ENCODE assay signal across 18 cellular contexts in the genomic region with DNA sequence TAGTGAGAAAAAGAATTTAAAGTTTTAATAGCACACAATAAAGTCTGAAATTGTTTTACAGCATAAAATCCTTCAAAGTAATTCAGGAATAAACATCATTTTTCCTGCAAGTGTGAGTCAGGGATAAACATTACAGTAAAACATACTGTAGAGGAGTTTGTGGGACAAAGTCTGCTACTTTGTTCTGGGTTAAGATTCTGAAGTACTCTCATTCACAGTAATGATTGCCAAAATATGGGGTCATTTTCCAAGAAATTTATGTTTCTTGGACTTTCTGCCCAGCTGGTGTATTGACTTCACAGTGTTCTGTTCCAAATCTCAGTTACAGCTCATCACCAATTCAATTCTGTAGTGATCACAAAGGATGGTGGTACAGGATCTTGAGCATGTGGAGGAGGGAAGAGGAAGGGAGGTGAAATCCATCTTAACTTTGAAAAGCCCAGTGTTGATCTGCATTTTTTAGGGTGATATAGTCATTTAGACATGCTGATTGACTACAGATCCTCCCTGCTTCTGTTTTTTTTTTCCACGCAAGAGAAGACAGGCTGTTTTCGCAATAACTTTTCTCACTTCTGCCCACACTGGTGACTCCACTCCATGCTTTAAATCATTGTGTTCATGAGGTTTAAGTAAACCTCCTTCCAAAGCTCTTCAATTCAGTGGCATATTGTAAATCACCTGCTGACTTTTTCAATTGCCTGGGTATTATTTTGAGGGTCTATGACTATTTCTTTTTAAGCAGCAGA.
DNase-seq lines count a peak whose midpoint lies in the region; ATAC-seq, FAIRE-seq and TF ChIP-seq lines count a peak whose summit lies in the region.
"Had no signal": no experiment of that assay in that cellular context is flagged by ENCODE, and none has a peak within 500 bp of the region (broad histone marks: within the 10 kb centered on the region; RNA-seq: fewer than 3 reads in every experiment).

No MANE protein-coding gene starts in this region.

- H3K9me1 ChIP-seq in keratinocyte (ENCODE audit: control insufficient read depth, extremely low read depth, insufficient read depth, low read length), result no peaks in the 10 kb centered on the region

- H3K9me3 ChIP-seq in keratinocyte (ENCODE audit: control insufficient read depth, low read depth, low read length) (no peaks in the 10 kb centered on the region), right cardiac atrium (ENCODE audit: control insufficient read depth, low read length) (no peaks in the 10 kb centered on the region), Karpas-422 (ENCODE audit: low read length) (no peaks in the 10 kb centered on the region)

- WGBS in right cardiac atrium, result 44% methylated on average over 2 of the region's 2 CpGs

- no peak overlapping the region for H3K9ac ChIP-seq in keratinocyte (ENCODE audit: control insufficient read depth, extremely low read depth, insufficient read depth, low read length)
- H3K9ac ChIP-seq in Karpas-422 (ENCODE audit: low read length), result no peak overlapping the region

- H3K9me3 Mint-ChIP-seq in activated naive CD8-positive, alpha-beta T cell treated with anti-CD3 and anti-CD28 coated beads, Interleukin-2, amount 50 U/mL, for 24 hours, result no peaks in the 10 kb centered on the region
- H3K9me3 Mint-ChIP-seq: activated CD4-positive, alpha-beta memory T cell treated with anti-CD3 and anti-CD28 coated beads, Interleukin-2, amount 10 ng/mL, durations not matched to agents 7 days and 5 days had no signal

- no peak for ATAC-seq in activated naive CD8-positive, alpha-beta T cell treated with anti-CD3 and anti-CD28 coated beads, Interleukin-2, amount 50 U/mL, for 24 hours
- ATAC-seq in right cardiac atrium, result no peak
- ATAC-seq: T-helper 17 cell had no signal

- peak; percentile 4 to 17 for DNase-seq in HL-60 (ENCODE audit: low read depth in 1 of 2, low spot score in 1 of 2)
- no peak for DNase-seq in keratinocyte (ENCODE audit: low read depth, low spot score)
- DNase-seq in activated naive CD8-positive, alpha-beta T cell treated with anti-CD3 and anti-CD28 coated beads, Interleukin-2, amount 50 U/mL, for 24 hours, result no peak
- no peak for DNase-seq in right cardiac atrium
- no peak for DNase-seq in activated CD8-positive, alpha-beta memory T cell treated with anti-CD3 and anti-CD28 coated beads, Interleukin-2, amount 50 U/mL, for 4 hours
- DNase-seq in Karpas-422, result no peak
- DNase-seq: ACHN; activated CD4-positive, alpha-beta memory T cell treated with anti-CD3 and anti-CD28 coated beads, Interleukin-2, amount 10 ng/mL, durations not matched to agents 7 days and 5 days; caudate nucleus; DND-41; H7; left cardiac atrium; NCI-H1694 treated with DMSO at 0.1 percent for 48 hours; T-helper 17 cell; trophoblast cell had no signal

- H3K4me1 ChIP-seq in ACC112 (ENCODE audit: control insufficient read depth, insufficient read depth, low read length, unreplicated experiment) (peaks cover 22% of the 10 kb centered on the region), keratinocyte (ENCODE audit: control insufficient read depth, extremely low read depth, insufficient read depth, low read length) (peaks cover 13% of the 10 kb centered on the region), right cardiac atrium (ENCODE audit: control insufficient read depth, insufficient read depth, low read length) (no peaks in the 10 kb centered on the region), Karpas-422 (ENCODE audit: low read length) (no peaks in the 10 kb centered on the region)

- H3K4me3 ChIP-seq in ACC112 (ENCODE audit: low read depth, low read length) (no peak overlapping the region), HL-60 (replicated peaks; ENCODE audit: insufficient read depth, low read length) (no peak overlapping the region), keratinocyte (ENCODE audit: control insufficient read depth in 2 of 3, extremely low read depth in 1 of 3, insufficient read depth in 2 of 3, low read depth in 1 of 3, low read length in 3 of 3) (no peak overlapping the region), right cardiac atrium (ENCODE audit: low read length) (no peak overlapping the region), Karpas-422 (ENCODE audit: low read length) (no peak overlapping the region)

- H3K36me3 ChIP-seq in ACC112 (ENCODE audit: insufficient read depth, low read length) (no peaks in the 10 kb centered on the region), keratinocyte (ENCODE audit: control insufficient read depth in 2 of 2, extremely low read depth in 1 of 2, insufficient read depth in 2 of 2, low read length in 2 of 2) (no peaks in the 10 kb centered on the region), Karpas-422 (ENCODE audit: insufficient read depth, low read length) (no peaks in the 10 kb centered on the region)

- H4K20me1 ChIP-seq in keratinocyte (ENCODE audit: control insufficient read depth, extremely low read depth, insufficient read depth, low read length) (no peaks in the 10 kb centered on the region), Karpas-422 (ENCODE audit: insufficient read depth, low read depth, low read length) (no peaks in the 10 kb centered on the region)

- H2AFZ ChIP-seq in ACC112 (ENCODE audit: low read length, unreplicated experiment) (peak overlapping the region; percentile 76), keratinocyte (ENCODE audit: control insufficient read depth, low read length) (no peak overlapping the region), Karpas-422 (ENCODE audit: low read length) (no peak overlapping the region)

- dilution Hi-C loops in keratinocyte (cut with MboI; ENCODE audit: extremely low pct_ligation_motif_present, low sequenced_read_pairs), result no loop called here

- H3K27me3 ChIP-seq in ACC112 (ENCODE audit: insufficient read depth, low read length) (no peaks in the 10 kb centered on the region), HL-60 (ENCODE audit: insufficient read depth, poor library complexity, severe bottlenecking) (no peaks in the 10 kb centered on the region), keratinocyte (ENCODE audit: control insufficient read depth, extremely low read depth, insufficient read depth, low read length) (no peaks in the 10 kb centered on the region), right cardiac atrium (ENCODE audit: control insufficient read depth, insufficient read depth) (no peaks in the 10 kb centered on the region), Karpas-422 (ENCODE audit: low read length) (no peaks in the 10 kb centered on the region)

- H3K27ac Mint-ChIP-seq in activated naive CD8-positive, alpha-beta T cell treated with anti-CD3 and anti-CD28 coated beads, Interleukin-2, amount 50 U/mL, for 24 hours, result no peak overlapping the region
- H3K27ac Mint-ChIP-seq: activated CD4-positive, alpha-beta memory T cell treated with anti-CD3 and anti-CD28 coated beads, Interleukin-2, amount 10 ng/mL, durations not matched to agents 7 days and 5 days; T-helper 17 cell had no signal

- peaks cover 2% of the 10 kb centered on the region for H3K4me1 Mint-ChIP-seq in activated naive CD8-positive, alpha-beta T cell treated with anti-CD3 and anti-CD28 coated beads, Interleukin-2, amount 50 U/mL, for 24 hours

- H3K9me2 ChIP-seq in Karpas-422 (replicated peaks; ENCODE audit: insufficient read depth, low read length), result no peaks in the 10 kb centered on the region

- H3K4me2 ChIP-seq in keratinocyte (ENCODE audit: control insufficient read depth, extremely low read depth, insufficient read depth, low read depth, low read length) (no peak overlapping the region), Karpas-422 (ENCODE audit: low read depth, low read length, poor library complexity, severe bottlenecking) (no peak overlapping the region)

- intact Hi-C loops in right cardiac atrium (cut with DNase I), result no loop called here

- TF ChIP-seq CTCF in HL-60 (IDR thresholded peaks at IDR 0.05; ENCODE audit: insufficient read depth, low read length), result no peak
- no peak for TF ChIP-seq CTCF in keratinocyte (optimal IDR thresholded peaks at IDR 0.05 in 1 of 3, IDR thresholded peaks at IDR 0.05 in 1 of 3, conservative IDR thresholded peaks at IDR 0.05 in 1 of 3; ENCODE audit: extremely low read depth in 1 of 3, insufficient read depth in 2 of 3, low read length in 3 of 3)

- no peaks in the 10 kb centered on the region for H3K36me3 Mint-ChIP-seq in activated naive CD8-positive, alpha-beta T cell treated with anti-CD3 and anti-CD28 coated beads, Interleukin-2, amount 50 U/mL, for 24 hours (ENCODE audit: low read depth)

- peak; percentile 56 for FAIRE-seq in TTC549 (lab: Jason Lieb, UNC)
- peak; percentile 17 for FAIRE-seq in keratinocyte (lab: Jason Lieb, UNC)
- FAIRE-seq: small intestine had no signal

- H3K27ac ChIP-seq in ACC112 (ENCODE audit: low read depth, low read length) (no peak overlapping the region), HL-60 (replicated peaks) (no peak overlapping the region), keratinocyte (ENCODE audit: control insufficient read depth, insufficient read depth, low read length) (no peak overlapping the region), right cardiac atrium (ENCODE audit: low read length) (no peak overlapping the region), Karpas-422 (ENCODE audit: low read length) (no peak overlapping the region)

- H3K27me3 Mint-ChIP-seq in activated naive CD8-positive, alpha-beta T cell treated with anti-CD3 and anti-CD28 coated beads, Interleukin-2, amount 50 U/mL, for 24 hours, result no peaks in the 10 kb centered on the region

- H3K4me3 Mint-ChIP-seq in activated naive CD8-positive, alpha-beta T cell treated with anti-CD3 and anti-CD28 coated beads, Interleukin-2, amount 50 U/mL, for 24 hours, result no peak overlapping the region
- H3K4me3 Mint-ChIP-seq: activated CD4-positive, alpha-beta memory T cell treated with anti-CD3 and anti-CD28 coated beads, Interleukin-2, amount 10 ng/mL, durations not matched to agents 7 days and 5 days; T-helper 17 cell had no signal

- no peaks in the 10 kb centered on the region for H3K79me2 ChIP-seq in ACC112 (ENCODE audit: control insufficient read depth, insufficient read depth, low read length, unreplicated experiment)
- no peaks in the 10 kb centered on the region for H3K79me2 ChIP-seq in keratinocyte (ENCODE audit: control insufficient read depth, insufficient read depth, low read length)
- no peaks in the 10 kb centered on the region for H3K79me2 ChIP-seq in Karpas-422 (ENCODE audit: low read length)

Comparison
In these comparisons a context has a peak if more than half of its experiments do, and no peak if none do; other contexts are left out.
1. DNase-seq: peak in HL-60 (2 of 2); none in keratinocyte (single experiment), activated naive CD8-positive, alpha-beta T cell treated with anti-CD3 and anti-CD28 coated beads, Interleukin-2, amount 50 U/mL, for 24 hours (single experiment), right cardiac atrium (0 of 3), activated CD8-positive, alpha-beta memory T cell treated with anti-CD3 and anti-CD28 coated beads, Interleukin-2, amount 50 U/mL, for 4 hours (single experiment) and Karpas-422 (single experiment).